In genomic region chr2:41772697-41773096, GRCh38 we compare ENCODE assay signal across 27 cellular contexts.
"Had no signal": no experiment of that assay in that cellular context is flagged by ENCODE, and none has a peak within 500 bp of the region (broad histone marks: within the 10 kb centered on the region; RNA-seq: fewer than 3 reads in every experiment).

No MANE protein-coding gene starts in this region.

- ATAC-seq: stimulated activated effector memory CD8-positive, alpha-beta T cell treated with anti-CD3 and anti-CD28 coated beads, Interleukin-12 subunit alpha, Interleukin-12 subunit beta, amount 100 ng/mL, for 72 hours; stimulated activated memory B cell treated with anti-CD40 and anti-IgM and Interleukin-4, amounts not matched to agents 10 μg/mL and 1 μg/mL and 100 μg/mL, for 72 hours; stimulated activated naive B cell treated with anti-CD40 and anti-IgM and Interleukin-4, amounts not matched to agents 10 μg/mL and 1 μg/mL and 100 μg/mL, for 72 hours; stimulated activated naive CD8-positive, alpha-beta T cell treated with anti-CD3 and anti-CD28 coated beads, Interleukin-15, amount 100 ng/mL, for 72 hours; stimulated activated naive CD8-positive, alpha-beta T cell treated with anti-CD3 and anti-CD28 coated beads, Interleukin-15, Interleukin-2, amounts not matched to agents 100 U/mL and 50 U/mL, for 24 hours; upper lobe of right lung had no signal

- H3K27ac ChIP-seq: stomach, suprapubic skin, testis, thoracic aorta, thyroid gland, tibial artery, tibial nerve, transverse colon, upper lobe of left lung, upper lobe of right lung, uterus, vagina had no signal

- H3K36me3 ChIP-seq: stomach, suprapubic skin, thoracic aorta, thyroid gland, tibial artery, tibial nerve, transverse colon, upper lobe of left lung, upper lobe of right lung, uterus, vagina had no signal

- H3K4me1 ChIP-seq: stomach, suprapubic skin, testis, thyroid gland, tibial artery, tibial nerve, transverse colon, upper lobe of left lung, upper lobe of right lung, uterus, vagina had no signal

- DNase-seq: stimulated activated CD4-positive, alpha-beta T cell treated with anti-CD3 and anti-CD28 coated beads, Interleukin-2, amount 100 ng/mL, for 48 hours; stimulated activated CD4-positive, alpha-beta T cell treated with anti-CD3 and anti-CD28 coated beads, Interleukin-4, amount 100 ng/mL, for 1 hour; stimulated activated CD4-positive, alpha-beta T cell treated with anti-CD3 and anti-CD28 coated beads, Interleukin-4, amount 100 ng/mL, for 24 hours; stimulated activated CD4-positive, alpha-beta T cell treated with anti-CD3 and anti-CD28 coated beads, Interleukin-4, amount 100 ng/mL, for 4 hours; stimulated activated CD8-positive, alpha-beta memory T cell treated with anti-CD3 and anti-CD28 coated beads, Interleukin-4, amount 100 ng/mL, for 48 hours; stimulated activated naive B cell treated with anti-CD40 and anti-IgM and Interleukin-4, amounts not matched to agents 10 μg/mL and 1 μg/mL and 100 μg/mL, for 72 hours; stimulated activated naive CD4-positive, alpha-beta T cell; stimulated activated naive CD4-positive, alpha-beta T cell treated with Interleukin-2 at 50 U/mL for 16 hours; stimulated activated naive CD8-positive, alpha-beta T cell treated with anti-CD3 and anti-CD28 coated beads, Interleukin-15, amount 100 ng/mL, for 72 hours; stimulated activated naive CD8-positive, alpha-beta T cell treated with anti-CD3 and anti-CD28 coated beads, Interleukin-15, Interleukin-2, amounts not matched to agents 100 U/mL and 50 U/mL, for 24 hours; stomach; substantia nigra; testis; thyroid gland; tibial artery; transverse colon; trophoblast cell; upper lobe of left lung; upper lobe of right lung; uterus had no signal

- FAIRE-seq: urothelium cell line had no signal

- H3K4me3 ChIP-seq: stomach, suprapubic skin, testis, thoracic aorta, thyroid gland, tibial artery, tibial nerve, transverse colon, upper lobe of left lung, upper lobe of right lung, uterus, vagina had no signal

- H3K27me3 ChIP-seq: stomach, suprapubic skin, testis, thyroid gland, tibial artery, tibial nerve, transverse colon, upper lobe of left lung, uterus, vagina had no signal

- H3K9me3 ChIP-seq: stomach, suprapubic skin, testis, thoracic aorta, thyroid gland, tibial artery, tibial nerve, transverse colon, upper lobe of left lung, upper lobe of right lung, uterus, vagina had no signal
